ENCODE assay signal across 9 cellular contexts in the genomic region with DNA sequence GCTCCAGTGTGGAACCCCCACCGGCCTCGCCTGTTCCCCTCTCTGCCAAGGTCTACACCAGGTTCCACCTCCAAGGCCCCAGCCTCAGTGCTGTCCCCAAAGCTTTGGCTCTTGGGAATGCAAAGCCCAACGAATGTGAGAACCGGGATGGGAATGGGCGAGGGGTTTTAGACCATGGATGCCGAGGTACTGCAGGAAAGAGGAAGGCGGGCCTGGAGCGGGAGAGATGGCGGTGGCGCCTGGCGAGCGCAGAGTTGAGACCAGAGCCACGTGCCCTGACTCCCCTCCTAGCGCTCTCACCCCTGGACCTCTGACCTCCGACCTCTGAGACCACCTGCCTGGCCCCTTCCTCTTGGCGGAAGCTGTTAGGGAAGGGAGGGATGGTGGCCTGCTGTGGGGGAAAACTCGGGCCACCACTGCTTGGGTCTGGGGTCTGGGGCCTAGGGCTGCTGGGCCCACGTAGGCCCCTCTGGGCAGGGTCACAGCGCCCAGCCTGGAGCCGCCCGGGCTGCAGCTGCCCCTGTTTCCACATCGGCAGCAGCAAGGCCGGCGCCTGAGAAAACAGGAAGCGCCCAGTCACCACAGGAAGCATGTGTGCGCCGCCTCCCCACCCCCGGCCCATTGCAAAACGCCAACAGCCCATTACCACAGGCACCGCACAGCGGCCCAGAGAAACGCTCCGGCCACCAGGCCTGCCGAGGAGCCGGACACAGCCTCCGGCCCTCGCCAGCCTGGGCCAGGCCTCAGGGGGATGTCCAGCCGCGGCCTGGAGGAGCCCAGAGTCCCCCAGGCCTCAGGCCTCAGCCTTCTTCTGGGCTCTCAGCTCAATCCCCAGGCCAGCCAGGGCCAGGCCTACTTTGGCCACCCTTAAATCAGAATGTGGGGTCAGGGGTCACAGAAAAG. TPM values are rescaled to one million over a fixed set of nuclear protein-coding genes. Genes with fewer than 3 reads are reported as not detected.
DNase-seq lines count a peak whose midpoint lies in the region; ATAC-seq and TF ChIP-seq lines count a peak whose summit lies in the region.
"Had no signal": no experiment of that assay in that cellular context is flagged by ENCODE, and none has a peak within 500 bp of the region (broad histone marks: within the 10 kb centered on the region; RNA-seq: fewer than 3 reads in every experiment).

No MANE protein-coding gene starts in this region.

- H3K9me3 Mint-ChIP-seq in activated naive CD4-positive, alpha-beta T cell treated with anti-CD3 and anti-CD28 coated beads, Interleukin-2, amount 50 U/mL, for 24 hours, result no peaks in the 10 kb centered on the region
- no peaks in the 10 kb centered on the region for H3K9me3 Mint-ChIP-seq in stimulated activated effector memory CD8-positive, alpha-beta T cell treated with anti-CD3 and anti-CD28 coated beads, Interleukin-12 subunit alpha, Interleukin-12 subunit beta, amount 100 ng/mL, for 72 hours

- H3K9me2 ChIP-seq in OCI-LY7 (ENCODE audit: insufficient read depth, low read length), result no peaks in the 10 kb centered on the region

- H4K20me1 ChIP-seq in OCI-LY7 (ENCODE audit: insufficient read depth, low read length), result no peaks in the 10 kb centered on the region

- DNase-seq in OCI-LY7 (ENCODE audit: low spot score) (peak; percentile 88), left lobe of liver (ENCODE audit: low spot score) (no peak), NCI-H2029 (lab: John Stamatoyannopoulos, UW) (no peak), islet precursor cell (no peak), NCI-H524 (lab: John Stamatoyannopoulos, UW) (no peak)
- peak in 1 of 2 donors; percentile 76 for DNase-seq in stimulated activated effector memory CD8-positive, alpha-beta T cell treated with anti-CD3 and anti-CD28 coated beads, Interleukin-12 subunit alpha, Interleukin-12 subunit beta, amount 100 ng/mL, for 72 hours (ENCODE audit: low spot score in 2 of 2)

- no peaks in the 10 kb centered on the region for H3K36me3 ChIP-seq in OCI-LY7 (ENCODE audit: insufficient read depth, low read length)

- CTCF ChIA-PET in OCI-LY7 (lab: Charles Lee; ENCODE audit: unreplicated experiment), result interaction anchor here (0.7 to 1.0 kb wide), 2 partner anchors 9 to 73 kb away, joined by 3 read pairs; no protein-coding TSS in a partner anchor

- no peaks in the 10 kb centered on the region for H3K36me3 Mint-ChIP-seq in activated naive CD4-positive, alpha-beta T cell treated with anti-CD3 and anti-CD28 coated beads, Interleukin-2, amount 50 U/mL, for 24 hours
- no peaks in the 10 kb centered on the region for H3K36me3 Mint-ChIP-seq in stimulated activated effector memory CD8-positive, alpha-beta T cell treated with anti-CD3 and anti-CD28 coated beads, Interleukin-12 subunit alpha, Interleukin-12 subunit beta, amount 100 ng/mL, for 72 hours

- no peaks in the 10 kb centered on the region for H3K9me3 ChIP-seq in OCI-LY7 (ENCODE audit: low read length)

- ATAC-seq in GM21381 (IDR thresholded peaks at IDR 0.05; ENCODE audit: unreplicated experiment), result peak; percentile 63
- peak; percentile 50 for ATAC-seq in left lobe of liver
- ATAC-seq in stimulated activated effector memory CD8-positive, alpha-beta T cell treated with anti-CD3 and anti-CD28 coated beads, Interleukin-12 subunit alpha, Interleukin-12 subunit beta, amount 100 ng/mL, for 72 hours, result peak; percentile 79

- peaks cover 49% of the 10 kb centered on the region for H3K4me1 Mint-ChIP-seq in activated naive CD4-positive, alpha-beta T cell treated with anti-CD3 and anti-CD28 coated beads, Interleukin-2, amount 50 U/mL, for 24 hours
- peaks cover 56% of the 10 kb centered on the region for H3K4me1 Mint-ChIP-seq in stimulated activated effector memory CD8-positive, alpha-beta T cell treated with anti-CD3 and anti-CD28 coated beads, Interleukin-12 subunit alpha, Interleukin-12 subunit beta, amount 100 ng/mL, for 72 hours

- POLR2A ChIA-PET in OCI-LY7 (lab: Charles Lee), result interaction anchor here (0.7 to 1.3 kb wide), 2 partner anchors 12 to 16 kb away, joined by 3 to 4 read pairs; no protein-coding TSS in a partner anchor

- H3K27ac Mint-ChIP-seq in activated naive CD4-positive, alpha-beta T cell treated with anti-CD3 and anti-CD28 coated beads, Interleukin-2, amount 50 U/mL, for 24 hours, result peak overlapping the region; percentile 98
- H3K27ac Mint-ChIP-seq in stimulated activated effector memory CD8-positive, alpha-beta T cell treated with anti-CD3 and anti-CD28 coated beads, Interleukin-12 subunit alpha, Interleukin-12 subunit beta, amount 100 ng/mL, for 72 hours, result peak overlapping the region; percentile 95

- peak overlapping the region; percentile 82 for H3K27ac ChIP-seq in OCI-LY7 (ENCODE audit: low read depth, low read length, poor library complexity, severe bottlenecking)
- H3K27ac ChIP-seq: SK-N-MC had no signal

- BruUV-seq in OCI-LY7 (replicated peaks; lab: Mats Ljungman, UMichigan), result no TSS peak

- H3K27me3 Mint-ChIP-seq in activated naive CD4-positive, alpha-beta T cell treated with anti-CD3 and anti-CD28 coated beads, Interleukin-2, amount 50 U/mL, for 24 hours, result no peaks in the 10 kb centered on the region

- intact Hi-C loops in OCI-LY7 (cut with micrococcal nuclease; ENCODE audit: unreplicated experiment), result loop anchor here (10.0 kb wide), 1 partner anchor 630 kb away; no protein-coding TSS in a partner anchor

- peaks cover 69% of the 10 kb centered on the region for H3K4me1 ChIP-seq in OCI-LY7 (ENCODE audit: insufficient read depth, low read length, poor library complexity, severe bottlenecking)

- H2AFZ ChIP-seq in OCI-LY7 (ENCODE audit: low read length), result peak overlapping the region; percentile 35; the same call in 1 of the 2 replicates

- no peaks in the 10 kb centered on the region for H3K79me2 ChIP-seq in OCI-LY7 (ENCODE audit: insufficient read depth, low read depth, low read length)

- peak overlapping the region; percentile 54 for H3K4me3 ChIP-seq in OCI-LY7 (ENCODE audit: low read depth, low read length, poor library complexity, severe bottlenecking)
- H3K4me3 ChIP-seq: SK-N-MC had no signal

- H3K4me2 ChIP-seq in OCI-LY7 (ENCODE audit: low read length), result peak overlapping the region; percentile 76

- H3K4me3 Mint-ChIP-seq in activated naive CD4-positive, alpha-beta T cell treated with anti-CD3 and anti-CD28 coated beads, Interleukin-2, amount 50 U/mL, for 24 hours, result peak overlapping the region; percentile 55
- H3K4me3 Mint-ChIP-seq in stimulated activated effector memory CD8-positive, alpha-beta T cell treated with anti-CD3 and anti-CD28 coated beads, Interleukin-12 subunit alpha, Interleukin-12 subunit beta, amount 100 ng/mL, for 72 hours, result peak overlapping the region; percentile 51

- TF ChIP-seq CTCF in OCI-LY7 (conservative IDR thresholded peaks at IDR 0.05; ENCODE audit: low read length), result no peak

RNA-seq across cellular contexts. Expression of gene SLC39A13, which starts 13.8 kb away (rescaled TPM):
- total RNA-seq in OCI-LY7 (2014; rRNA removed; shearing (Covaris generic)), result 31.6 and 31.8 TPM in 2 replicates
- total RNA-seq in OCI-LY7 (2022), result 30.5 and 33.9 TPM in 2 replicates
- total RNA-seq in left lobe of liver, result 15.8 TPM

RNA-seq across cellular contexts. Expression of gene SPI1, which starts 16.2 kb away (rescaled TPM):
- total RNA-seq in OCI-LY7 (2014; rRNA removed; shearing (Covaris generic)), result 48.9 and 79.6 TPM in 2 replicates
- total RNA-seq in OCI-LY7 (2022) (71.2 and 73.3 TPM in 2 replicates), left lobe of liver (10.9 TPM)

RNA-seq across cellular contexts. Expression of gene PSMC3, which starts 31.7 kb away (rescaled TPM):
- total RNA-seq in OCI-LY7 (2014; rRNA removed; shearing (Covaris generic)), result 122 and 135 TPM in 2 replicates
- total RNA-seq in OCI-LY7 (2022) (127 and 144 TPM in 2 replicates), left lobe of liver (64.6 TPM)

RNA-seq across cellular contexts. Expression of gene MYBPC3, which starts 42.1 kb away (rescaled TPM):
- 0.10 and 0.25 TPM in 2 replicates for total RNA-seq in OCI-LY7 (2014; rRNA removed; shearing (Covaris generic))
- 0.18 and 0.29 TPM in 2 replicates for total RNA-seq in OCI-LY7 (2022)
- total RNA-seq in left lobe of liver, result 0.08 TPM

RNA-seq across cellular contexts. Expression of gene RAPSN, which starts 54.4 kb away (rescaled TPM):
- total RNA-seq in OCI-LY7 (2014; rRNA removed; shearing (Covaris generic)), result 0.26 TPM in 1 of 2 replicates, not detected in the other
- total RNA-seq in OCI-LY7 (2022) (not detected in 2 replicates), left lobe of liver (0.68 TPM)
